In genomic region chr3:48470286-48470685, GRCh38 we compare ENCODE assay signal across 9 cellular contexts. TPM values are rescaled to one million over a fixed set of nuclear protein-coding genes. Genes with fewer than 3 reads are reported as not detected.
DNase-seq lines count a peak whose midpoint lies in the region; ATAC-seq, FAIRE-seq and TF ChIP-seq lines count a peak whose summit lies in the region.
"Had no signal": no experiment of that assay in that cellular context is flagged by ENCODE, and none has a peak within 500 bp of the region (broad histone marks: within the 10 kb centered on the region; RNA-seq: fewer than 3 reads in every experiment).

No MANE protein-coding gene starts in this region.

- H3K36me3 Mint-ChIP-seq in astrocyte (ENCODE audit: low read depth, unreplicated experiment), result peaks cover 19% of the 10 kb centered on the region
- H3K36me3 Mint-ChIP-seq in natural killer cell treated with Interleukin-12 subunit alpha and Interleukin-12 subunit beta and Interleukin-15 and Interleukin-18, amount 100 ng/mL, for 72 hours, result no peaks in the 10 kb centered on the region

- H4K20me1 ChIP-seq in astrocyte (ENCODE audit: insufficient read depth, low read length), result peaks cover 14% of the 10 kb centered on the region

- DNase-seq in H7 (peak; percentile 26), astrocyte (ENCODE audit: low read depth) (no peak), ACHN (no peak), H54 (ENCODE audit: insufficient read length, low spot score) (no peak), inferior parietal cortex (ENCODE audit: extremely low spot score) (no peak)
- DNase-seq in natural killer cell treated with Interleukin-12 subunit alpha and Interleukin-12 subunit beta and Interleukin-15 and Interleukin-18, amount 100 ng/mL, for 72 hours (ENCODE audit: low spot score), result no peak

- no peak overlapping the region for H2AFZ ChIP-seq in ACC112 (ENCODE audit: low read length, unreplicated experiment)
- no peak overlapping the region for H2AFZ ChIP-seq in astrocyte (ENCODE audit: low read depth, low read length)

- peaks cover 23% of the 10 kb centered on the region for H3K4me1 Mint-ChIP-seq in astrocyte (ENCODE audit: low read depth, unreplicated experiment)
- peaks cover 57 to 59% of the 10 kb centered on the region in 2 donors for H3K4me1 Mint-ChIP-seq in natural killer cell treated with Interleukin-12 subunit alpha and Interleukin-12 subunit beta and Interleukin-15 and Interleukin-18, amount 100 ng/mL, for 72 hours (ENCODE audit: low read depth in 2 of 2)

- no peaks in the 10 kb centered on the region for H3K27me3 Mint-ChIP-seq in astrocyte (ENCODE audit: low read depth, unreplicated experiment)
- no peaks in the 10 kb centered on the region for H3K27me3 Mint-ChIP-seq in natural killer cell treated with Interleukin-12 subunit alpha and Interleukin-12 subunit beta and Interleukin-15 and Interleukin-18, amount 100 ng/mL, for 72 hours

- FAIRE-seq in astrocyte (lab: Jason Lieb, UNC), result no peak
- FAIRE-seq in H54 (lab: Jason Lieb, UNC), result no peak
- FAIRE-seq: HTR-8/SVneo had no signal

- no peak for TF ChIP-seq CTCF in astrocyte (IDR thresholded peaks at IDR 0.05; ENCODE audit: insufficient read depth, low read depth, low read length)

- H3K4me3 ChIP-seq in ACC112 (ENCODE audit: low read depth, low read length), result peak overlapping the region; percentile 29; the same call in 1 of the 2 replicates
- H3K4me3 ChIP-seq in H7 (ENCODE audit: insufficient read depth, low read depth, low read length), result no peak overlapping the region
- no peak overlapping the region for H3K4me3 ChIP-seq in astrocyte (ENCODE audit: insufficient read depth, low read depth, low read length)

- no peak for ATAC-seq in natural killer cell treated with Interleukin-12 subunit alpha and Interleukin-12 subunit beta and Interleukin-15 and Interleukin-18, amount 100 ng/mL, for 72 hours
- no peak for ATAC-seq in HG03354 (IDR thresholded peaks at IDR 0.05; ENCODE audit: poor library complexity, severe bottlenecking, unreplicated experiment)

- H3K9me3 Mint-ChIP-seq in astrocyte (ENCODE audit: unreplicated experiment), result no peaks in the 10 kb centered on the region
- no peaks in the 10 kb centered on the region for H3K9me3 Mint-ChIP-seq in natural killer cell treated with Interleukin-12 subunit alpha and Interleukin-12 subunit beta and Interleukin-15 and Interleukin-18, amount 100 ng/mL, for 72 hours

- H3K4me1 ChIP-seq in ACC112 (ENCODE audit: control insufficient read depth, insufficient read depth, low read length, unreplicated experiment), result peaks cover 56% of the 10 kb centered on the region
- peaks cover 29% of the 10 kb centered on the region for H3K4me1 ChIP-seq in astrocyte (ENCODE audit: insufficient read depth, low read length)

- H3K27ac ChIP-seq in ACC112 (ENCODE audit: low read depth, low read length) (no peak overlapping the region), astrocyte (ENCODE audit: low read depth, low read length) (no peak overlapping the region)

- in situ Hi-C loops in ACHN (cut with HindIII; ENCODE audit: low pct_ligation_motif_present, low pct_unique_long_range_greater_than_20kb, low sequenced_read_pairs), result no loop called here

- H3K79me2 ChIP-seq in ACC112 (ENCODE audit: control insufficient read depth, insufficient read depth, low read length, unreplicated experiment) (peaks cover 67% of the 10 kb centered on the region), astrocyte (ENCODE audit: insufficient read depth, low read length) (peaks cover 66% of the 10 kb centered on the region)

- H3K27me3 ChIP-seq in ACC112 (ENCODE audit: insufficient read depth, low read length) (no peaks in the 10 kb centered on the region), H7 (ENCODE audit: control insufficient read depth, insufficient read depth, low read length) (no peaks in the 10 kb centered on the region), astrocyte (ENCODE audit: insufficient read depth, low read length) (no peaks in the 10 kb centered on the region)

- H3K27ac Mint-ChIP-seq in astrocyte (ENCODE audit: unreplicated experiment), result no peak overlapping the region
- H3K27ac Mint-ChIP-seq in natural killer cell treated with Interleukin-12 subunit alpha and Interleukin-12 subunit beta and Interleukin-15 and Interleukin-18, amount 100 ng/mL, for 72 hours, result peak overlapping the region; percentile 96 to 100

- H3K9me3 ChIP-seq in astrocyte (ENCODE audit: insufficient read depth, low read depth, low read length), result no peaks in the 10 kb centered on the region

- H3K36me3 ChIP-seq in ACC112 (ENCODE audit: insufficient read depth, low read length) (no peaks in the 10 kb centered on the region; the same call in 1 of the 2 replicates), H7 (replicated peaks; ENCODE audit: control insufficient read depth, insufficient read depth, low read length) (peaks cover 19% of the 10 kb centered on the region), astrocyte (ENCODE audit: insufficient read depth, low read length) (peaks cover 7% of the 10 kb centered on the region)

- H3K4me3 Mint-ChIP-seq in astrocyte (ENCODE audit: unreplicated experiment), result peak overlapping the region; percentile 69
- H3K4me3 Mint-ChIP-seq in natural killer cell treated with Interleukin-12 subunit alpha and Interleukin-12 subunit beta and Interleukin-15 and Interleukin-18, amount 100 ng/mL, for 72 hours, result peak overlapping the region; percentile 40

- H3K9ac ChIP-seq in astrocyte (ENCODE audit: low read length), result peak overlapping the region; percentile 7

- no peak for TF ChIP-seq POLR2A in H54 (IDR thresholded peaks at IDR 0.05; ENCODE audit: low read depth, low read length)

- H3K4me2 ChIP-seq in astrocyte (ENCODE audit: low read length), result no peak overlapping the region

RNA-seq across cellular contexts. Expression of gene ATRIP, which starts 23.7 kb away (rescaled TPM):
- total RNA-seq in H7 (2014; rRNA removed; shearing (Covaris generic)), result 13.4 and 18.5 TPM in 2 replicates
- 6.2 and 6.6 TPM in 2 replicates for total RNA-seq in astrocyte
- total RNA-seq in natural killer cell treated with Interleukin-12 subunit alpha and Interleukin-12 subunit beta and Interleukin-15 and Interleukin-18, amount 100 ng/mL, for 72 hours, result 10 to 100 TPM; 14.0 to 26.2 TPM

RNA-seq across cellular contexts. Expression of gene TMA7, which starts 30.2 kb away (rescaled TPM):
- 222 and 264 TPM in 2 replicates for total RNA-seq in H7 (2014; rRNA removed; shearing (Covaris generic))
- total RNA-seq in astrocyte, result 252 and 272 TPM in 2 replicates
- total RNA-seq in natural killer cell treated with Interleukin-12 subunit alpha and Interleukin-12 subunit beta and Interleukin-15 and Interleukin-18, amount 100 ng/mL, for 72 hours, result 100 to 1,000 TPM; 202 to 217 TPM

RNA-seq across cellular contexts. Expression of gene CCDC51, which starts 30.4 kb away (rescaled TPM):
- total RNA-seq in H7 (2014; rRNA removed; shearing (Covaris generic)), result 51.4 and 59.1 TPM in 2 replicates
- 16.4 and 16.5 TPM in 2 replicates for total RNA-seq in astrocyte
- 10 to 100 TPM; 13.0 to 23.3 TPM for total RNA-seq in natural killer cell treated with Interleukin-12 subunit alpha and Interleukin-12 subunit beta and Interleukin-15 and Interleukin-18, amount 100 ng/mL, for 72 hours

RNA-seq across cellular contexts. Expression of gene SHISA5, which starts 33.7 kb away (rescaled TPM):
- total RNA-seq in H7 (2014; rRNA removed; shearing (Covaris generic)), result 195 and 200 TPM in 2 replicates
- 333 and 346 TPM in 2 replicates for total RNA-seq in astrocyte
- total RNA-seq in natural killer cell treated with Interleukin-12 subunit alpha and Interleukin-12 subunit beta and Interleukin-15 and Interleukin-18, amount 100 ng/mL, for 72 hours, result 100 to 1,000 TPM in 1 of 2 donors, 10 to 100 TPM in 1; 88.4 to 126 TPM

RNA-seq across cellular contexts. Expression of gene PLXNB1, which starts 40.4 kb away (rescaled TPM):
- total RNA-seq in H7 (2014; rRNA removed; shearing (Covaris generic)), result 46.5 and 65.7 TPM in 2 replicates
- 42.0 and 59.2 TPM in 2 replicates for total RNA-seq in astrocyte
- 1 to 10 TPM; 5.9 to 9.6 TPM for total RNA-seq in natural killer cell treated with Interleukin-12 subunit alpha and Interleukin-12 subunit beta and Interleukin-15 and Interleukin-18, amount 100 ng/mL, for 72 hours
